Comparison of ENCODE assay signal across 10 cellular contexts in genomic region chr2:202628646-202629213, GRCh38.
"Had no signal": no experiment of that assay in that cellular context is flagged by ENCODE, and none has a peak within 500 bp of the region (broad histone marks: within the 10 kb centered on the region; RNA-seq: fewer than 3 reads in every experiment).

No MANE protein-coding gene starts in this region.

- H3K36me3 ChIP-seq: HAP-1 had no signal

- ATAC-seq: HCT116 had no signal

- H3K27ac Mint-ChIP-seq: HFFc6, IgD-negative memory B cell had no signal

- H3K9me3 Mint-ChIP-seq: HFFc6, IgD-negative memory B cell had no signal

- H3K9me3 ChIP-seq: HAP-1 had no signal

- H3K9ac ChIP-seq: GM23248, KMS-11 had no signal

- H3K4me3 ChIP-seq: GM23248, HAP-1 had no signal

- H3K4me1 ChIP-seq: HAP-1 had no signal

- DNase-seq: GM23248, GOT3, H7, HFFc6, KBM-7 had no signal

- H3K4me2 ChIP-seq: KMS-11 had no signal

- H3K4me3 Mint-ChIP-seq: HFFc6, IgD-negative memory B cell had no signal

- H3K27ac ChIP-seq: GM23248, HL-60, KMS-11 had no signal

- H2AFZ ChIP-seq: GM23248 had no signal

- H3K27me3 Mint-ChIP-seq: IgD-negative memory B cell had no signal
